ENCODE assay signal across 8 cellular contexts in the genomic region with DNA sequence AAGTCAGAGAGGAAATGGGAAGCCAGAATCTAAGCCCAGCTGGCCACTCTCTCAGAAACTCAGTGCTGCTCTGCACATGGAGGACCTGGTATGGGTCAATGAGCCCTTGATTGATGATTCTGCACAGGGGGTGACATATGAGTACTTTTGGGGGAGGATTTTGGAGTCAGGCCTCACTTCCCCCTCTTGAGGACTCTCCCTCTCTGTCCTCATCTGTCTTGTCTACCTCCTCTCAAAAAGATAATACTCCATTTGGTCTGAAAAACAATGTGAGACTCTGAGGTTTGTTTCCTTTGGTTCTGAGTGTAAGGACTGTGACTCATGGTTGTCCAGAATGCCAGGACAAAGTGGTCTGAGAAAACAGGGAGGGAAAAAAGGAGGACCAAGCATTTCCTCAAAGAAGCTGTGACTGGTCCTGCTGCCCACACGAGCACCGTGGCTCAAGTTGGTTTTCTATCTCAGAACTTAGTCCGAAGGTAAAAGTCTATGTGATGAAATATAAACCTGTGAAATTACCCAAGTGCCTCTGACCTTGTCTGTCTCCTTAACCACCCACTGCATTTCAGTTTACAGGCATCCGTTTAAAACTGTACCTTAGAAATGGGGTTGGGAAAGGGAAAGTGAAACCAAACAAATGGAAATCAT. TPM values are rescaled to one million over a fixed set of nuclear protein-coding genes. Genes with fewer than 3 reads are reported as not detected.
DNase-seq lines count a peak whose midpoint lies in the region; FAIRE-seq and TF ChIP-seq lines count a peak whose summit lies in the region.

No MANE protein-coding gene starts in this region.

- no peak for TF ChIP-seq CTCF in Peyer's patch (IDR thresholded peaks at IDR 0.05)
- no peak for TF ChIP-seq CTCF in colonic mucosa (IDR thresholded peaks at IDR 0.05)
- no peak for TF ChIP-seq CTCF in D721Med (IDR thresholded peaks at IDR 0.05; ENCODE audit: insufficient read depth, missing control alignments)

- peak; percentile 33 for DNase-seq in DMS 273 (lab: John Stamatoyannopoulos, UW; ENCODE audit: unreplicated experiment)
- peak; percentile 89 for DNase-seq in GM23248
- DNase-seq in Peyer's patch: peak in 1 of 3 donors; percentile 57
- peak; percentile 44 for DNase-seq in colonic mucosa
- no peak for DNase-seq in NCI-H1930 (lab: John Stamatoyannopoulos, UW)
- no peak for DNase-seq in D721Med (ENCODE audit: insufficient read length, low spot score)
- DNase-seq in activated CD4-positive, alpha-beta T cell treated with anti-CD3 and anti-CD28 coated beads, Interleukin-2, amount 50 U/mL, for 1 hour: no peak

- H3K9ac ChIP-seq in GM23248 (peak overlapping the region; percentile 87), colonic mucosa (ENCODE audit: low read depth in 2 of 2, low read length in 2 of 2) (peak overlapping the region; percentile 52 to 83), muscle layer of colon (ENCODE audit: low read length) (peak overlapping the region; percentile 76)

- in situ Hi-C loops in GM23248 (cut with MboI): no loop called here

- H4K20me1 ChIP-seq in GM23248 (ENCODE audit: insufficient read depth): no peaks in the 10 kb centered on the region

- H3K36me3 ChIP-seq in GM23248 (ENCODE audit: low read depth): no peaks in the 10 kb centered on the region
- H3K36me3 ChIP-seq in Peyer's patch: peaks cover 0 to 5% (median 0%) of the 10 kb centered on the region in 3 donors
- no peaks in the 10 kb centered on the region for H3K36me3 ChIP-seq in colonic mucosa
- peaks cover 10% of the 10 kb centered on the region for H3K36me3 ChIP-seq in muscle layer of colon (ENCODE audit: insufficient read depth, low read length)

- 0 to 1% methylated on average over 4 of the region's 4 CpGs for WGBS in GM23248 (ENCODE audit: low coverage in 1 of 2, low lambda C conversion rate in 2 of 2, missing lambda C conversion rate in 2 of 2), 2 experiments

- peak overlapping the region; percentile 86 for H2AFZ ChIP-seq in GM23248

- peak overlapping the region; percentile 79 for H3K4me3 ChIP-seq in GM23248
- H3K4me3 ChIP-seq in Peyer's patch: peak overlapping the region; percentile 13 to 54 (median 32)
- H3K4me3 ChIP-seq in colonic mucosa: peak overlapping the region; percentile 6
- H3K4me3 ChIP-seq in muscle layer of colon (ENCODE audit: low read depth in 1 of 2, low read length in 2 of 2): peak overlapping the region; percentile 17 to 64

- intact Hi-C loops in colonic mucosa (cut with DNase I): no loop called here

- H3K27ac ChIP-seq in GM23248: peak overlapping the region; percentile 93
- peak overlapping the region; percentile 69 to 92 (median 81) for H3K27ac ChIP-seq in Peyer's patch
- peak overlapping the region; percentile 75 for H3K27ac ChIP-seq in colonic mucosa
- H3K27ac ChIP-seq in muscle layer of colon (ENCODE audit: low read depth, low read length): peak overlapping the region; percentile 70

- no peak for FAIRE-seq in D721Med (lab: Jason Lieb, UNC)

- peaks cover 73% of the 10 kb centered on the region for H3K79me2 ChIP-seq in GM23248 (ENCODE audit: insufficient read depth)

- H3K4me1 ChIP-seq in GM23248 (ENCODE audit: insufficient read depth) (peaks cover 40% of the 10 kb centered on the region), Peyer's patch (peaks cover 0 to 35% (median 6%) of the 10 kb centered on the region in 4 donors), colonic mucosa (peaks cover 17% of the 10 kb centered on the region), muscle layer of colon (ENCODE audit: insufficient read depth, low read length) (peaks cover 27% of the 10 kb centered on the region)

- peak in 1 of 2 donors; percentile 33 for TF ChIP-seq POLR2A in Peyer's patch (IDR thresholded peaks at IDR 0.05)

- peaks cover 41% of the 10 kb centered on the region for H3F3A ChIP-seq in GM23248 (ENCODE audit: insufficient read depth)

- no peaks in the 10 kb centered on the region for H3K9me3 ChIP-seq in GM23248 (ENCODE audit: low read depth)
- H3K9me3 ChIP-seq in Peyer's patch: no peaks in the 10 kb centered on the region
- H3K9me3 ChIP-seq in colonic mucosa: no peaks in the 10 kb centered on the region
- H3K9me3 ChIP-seq in muscle layer of colon (ENCODE audit: low read length): no peaks in the 10 kb centered on the region

- peak overlapping the region; percentile 86 for H3K4me2 ChIP-seq in GM23248 (ENCODE audit: unreplicated experiment)

- H3K27me3 ChIP-seq in GM23248 (replicated peaks; ENCODE audit: insufficient read depth): no peaks in the 10 kb centered on the region
- H3K27me3 ChIP-seq in Peyer's patch: no peaks in the 10 kb centered on the region
- H3K27me3 ChIP-seq in colonic mucosa: no peaks in the 10 kb centered on the region
- no peaks in the 10 kb centered on the region for H3K27me3 ChIP-seq in muscle layer of colon (ENCODE audit: control insufficient read depth in 1 of 2, insufficient read depth in 2 of 2, low read length in 2 of 2)

- H3K9me2 ChIP-seq in GM23248 (ENCODE audit: insufficient read depth): no peaks in the 10 kb centered on the region

RNA-seq across cellular contexts. Expression of a gene that starts 11.1 kb away (rescaled TPM):
- total RNA-seq in GM23248 (2014; rRNA removed; shearing (Covaris generic)): 8.6 and 10.9 TPM in 2 replicates
- 5.2 and 6.3 TPM in 2 replicates for polyA plus RNA-seq in GM23248 (2016; fragmentation: Nextera tagmentation; extraction: Ambion mirVana)
- 10 to 100 TPM; 17.3 to 44.1 (median 33.1) TPM for total RNA-seq in Peyer's patch
- total RNA-seq in colonic mucosa: 10 to 100 TPM; 27.2 to 32.2 TPM

Comparison
In these comparisons a context has a peak if more than half of its experiments do, and no peak if none do; other contexts are left out.
1. DNase-seq: peak in DMS 273 (single experiment), GM23248 (single experiment) and colonic mucosa (single experiment); none in NCI-H1930 (0 of 2), D721Med (single experiment) and activated CD4-positive, alpha-beta T cell treated with anti-CD3 and anti-CD28 coated beads, Interleukin-2, amount 50 U/mL, for 1 hour (single experiment).
2. H3K4me3 ChIP-seq: peak in every context shown above with its lines; median percentile 79 in GM23248; 40 in muscle layer of colon; 32 in Peyer's patch; 6 in colonic mucosa.
3. Peak in every context shown above with its lines, with median percentiles within 50 percentile points of each other: H3K27ac ChIP-seq and H3K9ac ChIP-seq.